In genomic region chr20:41308290-41308691, GRCh38 we compare ENCODE assay signal across 10 cellular contexts. TPM values are rescaled to one million over a fixed set of nuclear protein-coding genes. Genes with fewer than 3 reads are reported as not detected.
DNase-seq lines count a peak whose midpoint lies in the region; ATAC-seq, FAIRE-seq and TF ChIP-seq lines count a peak whose summit lies in the region.
"Had no signal": no experiment of that assay in that cellular context is flagged by ENCODE, and none has a peak within 500 bp of the region (broad histone marks: within the 10 kb centered on the region; RNA-seq: fewer than 3 reads in every experiment).

No MANE protein-coding gene starts in this region.

- H3K36me3 Mint-ChIP-seq in activated naive CD8-positive, alpha-beta T cell treated with anti-CD3 and anti-CD28 coated beads, Interleukin-2, amount 50 U/mL, for 24 hours (ENCODE audit: low read depth): no peaks in the 10 kb centered on the region
- peaks cover 2% of the 10 kb centered on the region for H3K36me3 Mint-ChIP-seq in activated naive CD8-positive, alpha-beta T cell treated with anti-CD3 and anti-CD28 coated beads for 36 hours
- peaks cover 0 to 2% (median 0%) of the 10 kb centered on the region in 3 donors for H3K36me3 Mint-ChIP-seq in naive thymus-derived CD8-positive, alpha-beta T cell
- H3K36me3 Mint-ChIP-seq in natural killer cell treated with Interleukin-12 subunit alpha and Interleukin-12 subunit beta and Interleukin-15 and Interleukin-18, amount 100 ng/mL, for 72 hours: no peaks in the 10 kb centered on the region

- peaks cover 2% of the 10 kb centered on the region for H3K79me2 ChIP-seq in HepG2 (ENCODE audit: insufficient read depth, low read length)

- no TSS peak for BruUV-seq in HepG2 (replicated peaks; lab: Mats Ljungman, UMichigan)

- H3K27me3 Mint-ChIP-seq in activated naive CD8-positive, alpha-beta T cell treated with anti-CD3 and anti-CD28 coated beads, Interleukin-2, amount 50 U/mL, for 24 hours: no peaks in the 10 kb centered on the region
- no peaks in the 10 kb centered on the region for H3K27me3 Mint-ChIP-seq in activated naive CD8-positive, alpha-beta T cell treated with anti-CD3 and anti-CD28 coated beads for 36 hours
- no peaks in the 10 kb centered on the region for H3K27me3 Mint-ChIP-seq in naive thymus-derived CD8-positive, alpha-beta T cell
- no peaks in the 10 kb centered on the region for H3K27me3 Mint-ChIP-seq in natural killer cell treated with Interleukin-12 subunit alpha and Interleukin-12 subunit beta and Interleukin-15 and Interleukin-18, amount 100 ng/mL, for 72 hours
- H3K27me3 Mint-ChIP-seq: activated naive CD8-positive, alpha-beta T cell had no signal

- no peak for DNase-seq in activated naive CD8-positive, alpha-beta T cell treated with anti-CD3 and anti-CD28 coated beads, Interleukin-2, amount 50 U/mL, for 24 hours
- no peak for DNase-seq in activated naive CD8-positive, alpha-beta T cell treated with anti-CD3 and anti-CD28 coated beads for 36 hours
- DNase-seq in coronary artery (ENCODE audit: low spot score) (no peak), HepG2 (ENCODE audit: low spot score) (peak; percentile 69), uterus (no peak)
- DNase-seq in naive thymus-derived CD8-positive, alpha-beta T cell: no peak
- no peak for DNase-seq in natural killer cell treated with Interleukin-12 subunit alpha and Interleukin-12 subunit beta and Interleukin-15 and Interleukin-18, amount 100 ng/mL, for 72 hours (ENCODE audit: low spot score)
- DNase-seq: NCI-H187 treated with DMSO at 0.1 percent for 48 hours had no signal

- FAIRE-seq in HepG2 (lab: Jason Lieb, UNC): no peak

- H3K9me3 ChIP-seq in HepG2 (ENCODE audit: low read length) (no peaks in the 10 kb centered on the region), uterus (no peaks in the 10 kb centered on the region)

- TF ChIP-seq POLR2A in HepG2 (IDR thresholded peaks at IDR 0.05; ENCODE audit: insufficient read depth in 1 of 2, low read depth in 2 of 2, low read length in 2 of 2) (no peak), uterus (IDR thresholded peaks at IDR 0.05) (no peak)

- no peaks in the 10 kb centered on the region for H3K36me3 ChIP-seq in HepG2 (replicated peaks in 1 of 2; ENCODE audit: control insufficient read depth in 1 of 2, insufficient read depth in 2 of 2, low read length in 2 of 2)
- H3K36me3 ChIP-seq in uterus: no peaks in the 10 kb centered on the region

- no peaks in the 10 kb centered on the region for H3K9me3 Mint-ChIP-seq in activated naive CD8-positive, alpha-beta T cell treated with anti-CD3 and anti-CD28 coated beads, Interleukin-2, amount 50 U/mL, for 24 hours
- no peaks in the 10 kb centered on the region for H3K9me3 Mint-ChIP-seq in activated naive CD8-positive, alpha-beta T cell treated with anti-CD3 and anti-CD28 coated beads for 36 hours
- H3K9me3 Mint-ChIP-seq in naive thymus-derived CD8-positive, alpha-beta T cell: no peaks in the 10 kb centered on the region
- H3K9me3 Mint-ChIP-seq in natural killer cell treated with Interleukin-12 subunit alpha and Interleukin-12 subunit beta and Interleukin-15 and Interleukin-18, amount 100 ng/mL, for 72 hours: no peaks in the 10 kb centered on the region

- H3K27ac Mint-ChIP-seq in activated naive CD8-positive, alpha-beta T cell treated with anti-CD3 and anti-CD28 coated beads, Interleukin-2, amount 50 U/mL, for 24 hours: no peak overlapping the region
- no peak overlapping the region for H3K27ac Mint-ChIP-seq in activated naive CD8-positive, alpha-beta T cell treated with anti-CD3 and anti-CD28 coated beads for 36 hours
- peak overlapping the region in 1 of 10 donors; percentile 23 for H3K27ac Mint-ChIP-seq in naive thymus-derived CD8-positive, alpha-beta T cell
- H3K27ac Mint-ChIP-seq in natural killer cell treated with Interleukin-12 subunit alpha and Interleukin-12 subunit beta and Interleukin-15 and Interleukin-18, amount 100 ng/mL, for 72 hours: no peak overlapping the region
- H3K27ac Mint-ChIP-seq: activated naive CD8-positive, alpha-beta T cell had no signal

- CTCF ChIA-PET in HepG2 (lab: Yijun Ruan, JAX; ENCODE audit: low intra/inter-chr PET ratio, low total read pairs): no interaction called here

- POLR2A ChIA-PET in HepG2 (lab: Yijun Ruan, JAX): interaction anchor here (1.7 kb wide), 1 partner anchor 9 kb away, joined by 4 read pairs; the partner anchor contains the start of gene ZHX3
- POLR2A ChIA-PET in naive thymus-derived CD8-positive, alpha-beta T cell (lab: Charles Lee): no interaction called here

- H3K9ac ChIP-seq in HepG2 (ENCODE audit: insufficient read depth, low read depth, low read length): no peak overlapping the region

- H3K4me3 Mint-ChIP-seq in activated naive CD8-positive, alpha-beta T cell treated with anti-CD3 and anti-CD28 coated beads, Interleukin-2, amount 50 U/mL, for 24 hours: no peak overlapping the region
- H3K4me3 Mint-ChIP-seq in activated naive CD8-positive, alpha-beta T cell treated with anti-CD3 and anti-CD28 coated beads for 36 hours: no peak overlapping the region
- no peak overlapping the region for H3K4me3 Mint-ChIP-seq in naive thymus-derived CD8-positive, alpha-beta T cell
- H3K4me3 Mint-ChIP-seq in natural killer cell treated with Interleukin-12 subunit alpha and Interleukin-12 subunit beta and Interleukin-15 and Interleukin-18, amount 100 ng/mL, for 72 hours: no peak overlapping the region
- H3K4me3 Mint-ChIP-seq: activated naive CD8-positive, alpha-beta T cell had no signal

- peak overlapping the region; percentile 71 to 85 for H3K27ac ChIP-seq in coronary artery
- H3K27ac ChIP-seq in HepG2 (ENCODE audit: extremely low read length, insufficient read depth, low read length): peak overlapping the region; percentile 10
- H3K27ac ChIP-seq in uterus: peak overlapping the region; percentile 62 to 65

- H3K4me1 ChIP-seq in HepG2 (ENCODE audit: insufficient read depth, low read length) (peaks cover 14% of the 10 kb centered on the region), uterus (no peaks in the 10 kb centered on the region)

- intact Hi-C loops in HepG2 (cut with micrococcal nuclease; ENCODE audit: unreplicated experiment): no loop called here
- intact Hi-C loops in uterus (cut with DNase I; ENCODE audit: low total_unique reads): no loop called here

- H3K4me3 ChIP-seq in coronary artery (no peak overlapping the region), HepG2 (replicated peaks in 1 of 3; ENCODE audit: insufficient read depth in 1 of 3, low read depth in 2 of 3, low read length in 3 of 3) (no peak overlapping the region), uterus (no peak overlapping the region)

- no peaks in the 10 kb centered on the region for H4K20me1 ChIP-seq in HepG2 (ENCODE audit: insufficient read depth, low read length)

- no peak overlapping the region for H3K4me2 ChIP-seq in HepG2 (ENCODE audit: low read depth, low read length)

- 35% methylated on average over 1 of the region's 1 CpG for WGBS in HepG2 (ENCODE audit: low lambda C conversion rate)

- H3K27me3 ChIP-seq in HepG2 (ENCODE audit: control insufficient read depth in 1 of 2, insufficient read depth in 2 of 2, low read length in 2 of 2) (no peaks in the 10 kb centered on the region), uterus (no peaks in the 10 kb centered on the region)

- peak; percentile 29 for ATAC-seq in activated naive CD8-positive, alpha-beta T cell treated with anti-CD3 and anti-CD28 coated beads, Interleukin-2, amount 50 U/mL, for 24 hours
- ATAC-seq in HepG2 (peak; percentile 79), GM21423 (IDR thresholded peaks at IDR 0.05; ENCODE audit: unreplicated experiment) (no peak)
- no peak for ATAC-seq in naive thymus-derived CD8-positive, alpha-beta T cell
- ATAC-seq in natural killer cell treated with Interleukin-12 subunit alpha and Interleukin-12 subunit beta and Interleukin-15 and Interleukin-18, amount 100 ng/mL, for 72 hours: no peak

- no peak for TF ChIP-seq RAD21 in HepG2 (CRISPR knock-in tag; IDR thresholded peaks at IDR 0.05)

- TF ChIP-seq CTCF in coronary artery (IDR thresholded peaks at IDR 0.05): no peak
- TF ChIP-seq CTCF in HepG2 (CRISPR knock-in tag; IDR thresholded peaks at IDR 0.05): no peak
- no peak for TF ChIP-seq CTCF in uterus (IDR thresholded peaks at IDR 0.05)

- H2AFZ ChIP-seq in HepG2 (ENCODE audit: low read length): no peak overlapping the region

- H3K4me1 Mint-ChIP-seq in activated naive CD8-positive, alpha-beta T cell treated with anti-CD3 and anti-CD28 coated beads, Interleukin-2, amount 50 U/mL, for 24 hours: peaks cover 25% of the 10 kb centered on the region
- H3K4me1 Mint-ChIP-seq in activated naive CD8-positive, alpha-beta T cell treated with anti-CD3 and anti-CD28 coated beads for 36 hours: peaks cover 13% of the 10 kb centered on the region
- peaks cover 7 to 22% (median 11%) of the 10 kb centered on the region in 4 donors for H3K4me1 Mint-ChIP-seq in naive thymus-derived CD8-positive, alpha-beta T cell
- H3K4me1 Mint-ChIP-seq in natural killer cell treated with Interleukin-12 subunit alpha and Interleukin-12 subunit beta and Interleukin-15 and Interleukin-18, amount 100 ng/mL, for 72 hours (ENCODE audit: low read depth in 2 of 2): peaks cover 13 to 14% of the 10 kb centered on the region in 2 donors

- TF ChIP-seq EP300 in HepG2 (IDR thresholded peaks at IDR 0.05; ENCODE audit: low read depth in 2 of 2, low read length in 2 of 2) (no peak), HepG2 (CRISPR knock-in tag; IDR thresholded peaks at IDR 0.05; ENCODE audit: borderline replicate concordance) (no peak)

- in situ Hi-C loops in HepG2 (cut with HindIII; ENCODE audit: extremely low pct_ligation_motif_present, low pct_unique_long_range_greater_than_20kb): no loop called here

RNA-seq across cellular contexts. Expression of gene ZHX3, which starts 9.2 kb away (rescaled TPM):
- 10 to 100 TPM; 15.5 to 17.6 TPM for total RNA-seq in activated naive CD8-positive, alpha-beta T cell treated with anti-CD3 and anti-CD28 coated beads for 36 hours
- total RNA-seq in HepG2 (2016; rRNA removed; fragmentation: Illumina TruSeq; extraction: Trizol) (11.7 and 13.0 TPM in 2 replicates), uterus (10 to 100 TPM; 18.7 to 85.2 (median 25.0) TPM)
- total RNA-seq in HepG2 (2016; cell fraction: cytosol; rRNA removed; fragmentation: Illumina TruSeq; extraction: Trizol; ENCODE audit: low read depth): 7.8 and 8.9 TPM in 2 replicates
- 11.9 and 13.9 TPM in 2 replicates for total RNA-seq in HepG2 (2016; cell fraction: insoluble cytoplasmic fraction; rRNA removed; fragmentation: Illumina TruSeq; extraction: Trizol)
- 9.7 and 11.7 TPM in 2 replicates for total RNA-seq in HepG2 (2016; cell fraction: membrane; rRNA removed; fragmentation: Illumina TruSeq; extraction: Trizol)
- 13.8 and 17.1 TPM in 2 replicates for total RNA-seq in HepG2 (2016; cell fraction: nucleus; rRNA removed; fragmentation: Illumina TruSeq; extraction: Trizol)
- polyA plus RNA-seq in HepG2 (2011; rRNA removed): 8.1 and 8.4 TPM in 2 replicates
- 3.7 and 3.9 TPM in 2 replicates for polyA plus RNA-seq in HepG2 (2011; cell fraction: cytosol; rRNA removed)
- 9.0 and 9.8 TPM in 2 replicates for polyA plus RNA-seq in HepG2 (2011; cell fraction: nucleus; rRNA removed)
- polyA plus RNA-seq in HepG2 (2012): 8.2 and 8.7 TPM in 2 replicates
- polyA plus RNA-seq in HepG2 (2016; cell fraction: cytosol; fragmentation: Illumina TruSeq; extraction: Trizol; ENCODE audit: low read depth): 8.5 and 10.7 TPM in 2 replicates
- 11.8 and 13.5 TPM in 2 replicates for polyA plus RNA-seq in HepG2 (2016; cell fraction: insoluble cytoplasmic fraction; fragmentation: Illumina TruSeq; extraction: Trizol; ENCODE audit: low read depth)
- 8.4 and 11.6 TPM in 2 replicates for polyA plus RNA-seq in HepG2 (2016; cell fraction: membrane; fragmentation: Illumina TruSeq; extraction: Trizol; ENCODE audit: low read depth)
- polyA plus RNA-seq in HepG2 (2016; cell fraction: nucleus; fragmentation: Illumina TruSeq; extraction: Trizol; ENCODE audit: insufficient read depth, low read depth): 15.2 and 17.6 TPM in 2 replicates
- polyA minus RNA-seq in HepG2 (2011; rRNA and poly(A)+ RNA removed; ENCODE audit: low replicate concordance): 14.5 and 16.9 TPM in 2 replicates
- 4.8 and 7.9 TPM in 2 replicates for polyA minus RNA-seq in HepG2 (2011; cell fraction: cytosol; rRNA and poly(A)+ RNA removed)
- 8.8 and 10.6 TPM in 2 replicates for polyA minus RNA-seq in HepG2 (2011; cell fraction: nucleus; rRNA and poly(A)+ RNA removed)
- total RNA-seq in naive thymus-derived CD8-positive, alpha-beta T cell: 10 to 100 TPM; 10.4 to 10.5 TPM
- polyA plus RNA-seq in naive thymus-derived CD8-positive, alpha-beta T cell: 10 to 100 TPM in 1 of 3 donors, 1 to 10 TPM in 2; 3.3 to 14.4 (median 5.0) TPM
- 10 to 100 TPM in 1 of 2 donors, 1 to 10 TPM in 1; 7.6 to 21.6 TPM for total RNA-seq in natural killer cell treated with Interleukin-12 subunit alpha and Interleukin-12 subunit beta and Interleukin-15 and Interleukin-18, amount 100 ng/mL, for 72 hours

RNA-seq across cellular contexts. Expression of gene LPIN3, which starts 32.3 kb away (rescaled TPM):
- 1 to 10 TPM; 1.4 to 1.8 TPM for total RNA-seq in activated naive CD8-positive, alpha-beta T cell treated with anti-CD3 and anti-CD28 coated beads for 36 hours
- 3.5 and 14.2 TPM in 2 replicates for total RNA-seq in HepG2 (2016; rRNA removed; fragmentation: Illumina TruSeq; extraction: Trizol)
- 1.1 and 1.2 TPM in 2 replicates for total RNA-seq in HepG2 (2016; cell fraction: cytosol; rRNA removed; fragmentation: Illumina TruSeq; extraction: Trizol; ENCODE audit: low read depth)
- 2.8 and 12.1 TPM in 2 replicates for total RNA-seq in HepG2 (2016; cell fraction: insoluble cytoplasmic fraction; rRNA removed; fragmentation: Illumina TruSeq; extraction: Trizol)
- total RNA-seq in HepG2 (2016; cell fraction: membrane; rRNA removed; fragmentation: Illumina TruSeq; extraction: Trizol): 1.00 and 1.4 TPM in 2 replicates
- 17.9 and 18.2 TPM in 2 replicates for total RNA-seq in HepG2 (2016; cell fraction: nucleus; rRNA removed; fragmentation: Illumina TruSeq; extraction: Trizol)
- polyA plus RNA-seq in HepG2 (2011; rRNA removed): 28.6 and 43.6 TPM in 2 replicates
- 3.2 and 4.6 TPM in 2 replicates for polyA plus RNA-seq in HepG2 (2011; cell fraction: cytosol; rRNA removed)
- 337 and 399 TPM in 2 replicates for polyA plus RNA-seq in HepG2 (2011; cell fraction: nucleus; rRNA removed)
- polyA plus RNA-seq in HepG2 (2012): 15.0 and 15.8 TPM in 2 replicates
- 0.34 and 0.35 TPM in 2 replicates for polyA plus RNA-seq in HepG2 (2016; cell fraction: cytosol; fragmentation: Illumina TruSeq; extraction: Trizol; ENCODE audit: low read depth)
- polyA plus RNA-seq in HepG2 (2016; cell fraction: insoluble cytoplasmic fraction; fragmentation: Illumina TruSeq; extraction: Trizol; ENCODE audit: low read depth): 1.9 and 3.7 TPM in 2 replicates
- polyA plus RNA-seq in HepG2 (2016; cell fraction: membrane; fragmentation: Illumina TruSeq; extraction: Trizol; ENCODE audit: low read depth): 0.42 and 0.58 TPM in 2 replicates
- polyA plus RNA-seq in HepG2 (2016; cell fraction: nucleus; fragmentation: Illumina TruSeq; extraction: Trizol; ENCODE audit: insufficient read depth, low read depth): 71.3 and 85.0 TPM in 2 replicates
- polyA minus RNA-seq in HepG2 (2011; rRNA and poly(A)+ RNA removed; ENCODE audit: low replicate concordance): 5.4 and 16.3 TPM in 2 replicates
- 4.1 and 4.4 TPM in 2 replicates for polyA minus RNA-seq in HepG2 (2011; cell fraction: cytosol; rRNA and poly(A)+ RNA removed)
- 35.8 and 39.4 TPM in 2 replicates for polyA minus RNA-seq in HepG2 (2011; cell fraction: nucleus; rRNA and poly(A)+ RNA removed)
- total RNA-seq in uterus: 10 to 100 TPM in 2 of 4 donors, 1 to 10 TPM in 2; 7.4 to 30.5 (median 10.2) TPM
- total RNA-seq in naive thymus-derived CD8-positive, alpha-beta T cell: 1 to 10 TPM in 1 of 2 experiments, under 1 TPM in 1; 0.44 to 1.0 TPM
- polyA plus RNA-seq in naive thymus-derived CD8-positive, alpha-beta T cell: under 1 TPM in 1 of 3 donors, not detected in 2; 0.15 TPM
- total RNA-seq in natural killer cell treated with Interleukin-12 subunit alpha and Interleukin-12 subunit beta and Interleukin-15 and Interleukin-18, amount 100 ng/mL, for 72 hours: under 1 TPM in 1 of 2 donors, not detected in 1; 0.21 TPM

RNA-seq across cellular contexts. Expression of gene EMILIN3, which starts 58.3 kb away (rescaled TPM):
- total RNA-seq in activated naive CD8-positive, alpha-beta T cell treated with anti-CD3 and anti-CD28 coated beads for 36 hours: not detected
- total RNA-seq in HepG2 (2016; rRNA removed; fragmentation: Illumina TruSeq; extraction: Trizol) (0.14 and 0.29 TPM in 2 replicates), uterus (10 to 100 TPM in 1 of 4 donors, 1 to 10 TPM in 1, under 1 TPM in 2; 0.29 to 53.0 (median 2.4) TPM)
- 0.10 TPM in 1 of 2 replicates, not detected in the other for total RNA-seq in HepG2 (2016; cell fraction: cytosol; rRNA removed; fragmentation: Illumina TruSeq; extraction: Trizol; ENCODE audit: low read depth)
- 0.16 and 0.28 TPM in 2 replicates for total RNA-seq in HepG2 (2016; cell fraction: insoluble cytoplasmic fraction; rRNA removed; fragmentation: Illumina TruSeq; extraction: Trizol)
- 0.09 and 0.10 TPM in 2 replicates for total RNA-seq in HepG2 (2016; cell fraction: membrane; rRNA removed; fragmentation: Illumina TruSeq; extraction: Trizol)
- 0.16 TPM in 2 replicates for total RNA-seq in HepG2 (2016; cell fraction: nucleus; rRNA removed; fragmentation: Illumina TruSeq; extraction: Trizol)
- 0.25 and 0.27 TPM in 2 replicates for polyA plus RNA-seq in HepG2 (2011; rRNA removed)
- 0.23 and 0.36 TPM in 2 replicates for polyA plus RNA-seq in HepG2 (2011; cell fraction: cytosol; rRNA removed)
- 0.29 and 0.35 TPM in 2 replicates for polyA plus RNA-seq in HepG2 (2011; cell fraction: nucleus; rRNA removed)
- polyA plus RNA-seq in HepG2 (2012): 0.50 and 0.56 TPM in 2 replicates
- polyA plus RNA-seq in HepG2 (2016; cell fraction: cytosol; fragmentation: Illumina TruSeq; extraction: Trizol; ENCODE audit: low read depth): not detected in 2 replicates
- polyA plus RNA-seq in HepG2 (2016; cell fraction: insoluble cytoplasmic fraction; fragmentation: Illumina TruSeq; extraction: Trizol; ENCODE audit: low read depth): 0.10 and 0.19 TPM in 2 replicates
- 0.05 and 0.09 TPM in 2 replicates for polyA plus RNA-seq in HepG2 (2016; cell fraction: membrane; fragmentation: Illumina TruSeq; extraction: Trizol; ENCODE audit: low read depth)
- 0.38 and 0.41 TPM in 2 replicates for polyA plus RNA-seq in HepG2 (2016; cell fraction: nucleus; fragmentation: Illumina TruSeq; extraction: Trizol; ENCODE audit: insufficient read depth, low read depth)
- polyA minus RNA-seq in HepG2 (2011; rRNA and poly(A)+ RNA removed; ENCODE audit: low replicate concordance): 0.05 and 1.5 TPM in 2 replicates
- polyA minus RNA-seq in HepG2 (2011; cell fraction: cytosol; rRNA and poly(A)+ RNA removed): 0.18 and 0.20 TPM in 2 replicates
- 0.13 TPM in 1 of 2 replicates, not detected in the other for polyA minus RNA-seq in HepG2 (2011; cell fraction: nucleus; rRNA and poly(A)+ RNA removed)
- not detected for total RNA-seq in naive thymus-derived CD8-positive, alpha-beta T cell
- under 1 TPM in 1 of 3 donors, not detected in 2; 0.13 TPM for polyA plus RNA-seq in naive thymus-derived CD8-positive, alpha-beta T cell
- total RNA-seq in natural killer cell treated with Interleukin-12 subunit alpha and Interleukin-12 subunit beta and Interleukin-15 and Interleukin-18, amount 100 ng/mL, for 72 hours: not detected

Comparison
In these comparisons a context has a peak if more than half of its experiments do, and no peak if none do; other contexts are left out.
1. ATAC-seq: peak in activated naive CD8-positive, alpha-beta T cell treated with anti-CD3 and anti-CD28 coated beads, Interleukin-2, amount 50 U/mL, for 24 hours (single experiment) and HepG2 (single experiment); none in GM21423 (single experiment), naive thymus-derived CD8-positive, alpha-beta T cell (0 of 2) and natural killer cell treated with Interleukin-12 subunit alpha and Interleukin-12 subunit beta and Interleukin-15 and Interleukin-18, amount 100 ng/mL, for 72 hours (0 of 2).
2. H3K27ac ChIP-seq: peak in every context shown above with its lines; median percentile 78 in coronary artery; 64 in uterus; 10 in HepG2.